1 cellular context compared by ENCODE assay signal in the genomic region with DNA sequence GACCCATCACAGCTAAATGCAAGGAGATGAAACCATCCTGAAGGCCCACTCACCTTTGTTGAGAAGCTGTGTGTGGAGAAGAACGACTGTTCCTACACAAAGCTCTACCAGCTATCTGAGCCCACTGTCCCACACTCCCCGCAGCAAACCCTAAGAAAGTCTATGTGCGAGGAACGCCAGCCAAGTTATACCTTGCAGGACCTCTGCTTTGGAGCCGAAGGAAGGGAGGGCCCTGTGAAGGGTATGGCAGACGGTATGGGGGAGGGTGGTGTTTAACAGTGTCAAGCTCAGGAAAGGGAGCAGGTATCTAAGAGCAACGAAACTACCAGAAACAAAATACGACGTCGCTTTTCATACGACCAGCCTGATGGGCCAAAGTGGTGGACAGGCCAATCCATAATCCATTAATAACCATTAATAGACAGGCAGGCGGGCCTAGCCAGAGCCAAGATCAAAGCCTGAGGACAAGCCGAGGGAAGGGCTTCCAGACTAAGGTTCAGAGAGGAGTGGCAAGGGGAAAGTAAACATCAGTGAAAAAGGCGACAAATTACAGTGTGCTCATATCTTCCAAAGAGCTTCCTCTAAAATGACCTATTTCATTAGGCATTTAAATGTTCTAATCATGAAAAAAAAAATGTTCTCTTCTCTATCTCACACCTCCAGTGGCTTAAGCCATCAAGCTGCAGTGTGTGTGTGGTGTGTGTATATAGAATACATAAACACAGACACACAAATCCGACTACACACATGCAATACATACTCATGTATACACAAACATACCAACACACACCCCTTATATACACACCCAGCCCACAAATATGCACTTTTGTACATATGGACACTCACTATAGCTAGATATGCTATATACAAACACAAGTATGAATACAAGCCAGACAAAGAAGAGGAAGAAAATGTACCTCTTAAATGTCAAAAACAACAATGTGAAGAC.
TF ChIP-seq lines count a peak whose summit lies in the region.

No MANE protein-coding gene starts in this region.

TF ChIP-seq in HepG2, 621 proteins besides CTCF, POLR2A, EP300 and RAD21 (continues in another document):
- TF ChIP-seq ARID4A (CRISPR knock-in tag; IDR thresholded peaks at IDR 0.05; ENCODE audit: borderline replicate concordance) (0 out of 2 replicates have a peak, but pooled peaks have one; percentile 57), ZNF101 (CRISPR knock-in tag; IDR thresholded peaks at IDR 0.05; ENCODE audit: borderline replicate concordance, low read depth) (no peak), ELF3 (CRISPR knock-in tag; IDR thresholded peaks at IDR 0.05) (peak; percentile 45; the same call in 1 of the 2 replicates), PLRG1 (conservative IDR thresholded peaks at IDR 0.05) (no peak), KDM5A (IDR thresholded peaks at IDR 0.05; ENCODE audit: borderline replicate concordance, low read length) (no peak), ZNF839 (CRISPR knock-in tag; IDR thresholded peaks at IDR 0.05; ENCODE audit: borderline replicate concordance) (no peak), SP5 (CRISPR knock-in tag; IDR thresholded peaks at IDR 0.05; ENCODE audit: borderline replicate concordance, low read depth) (peak; percentile 89), GATAD2A (CRISPR knock-in tag; IDR thresholded peaks at IDR 0.05) (peak; percentile 57; the same call in 1 of the 2 replicates), AHDC1 (CRISPR knock-in tag; IDR thresholded peaks at IDR 0.05; ENCODE audit: borderline replicate concordance) (peak; percentile 58; the same call in 1 of the 2 replicates), SPEN (CRISPR knock-in tag; IDR thresholded peaks at IDR 0.05; ENCODE audit: low read depth) (no peak), NR2F6 (IDR thresholded peaks at IDR 0.05) (peak; percentile 8; the same call in 1 of the 2 replicates), NR2F6 (CRISPR knock-in tag; IDR thresholded peaks at IDR 0.05) (peak; percentile 39), CREM (IDR thresholded peaks at IDR 0.05) (peak; percentile 59; the same call in 1 of the 2 replicates), CREM (CRISPR knock-in tag; IDR thresholded peaks at IDR 0.05) (no peak), RXRB (CRISPR knock-in tag; IDR thresholded peaks at IDR 0.05; ENCODE audit: borderline replicate concordance) (peak; percentile 55; the same call in 1 of the 2 replicates), RCOR2 (CRISPR knock-in tag; IDR thresholded peaks at IDR 0.05) (no peak), SALL1 (CRISPR knock-in tag; IDR thresholded peaks at IDR 0.05) (peak; percentile 75), ZNF607 (CRISPR knock-in tag; IDR thresholded peaks at IDR 0.05; ENCODE audit: borderline replicate concordance) (no peak), HOXA3 (CRISPR knock-in tag; IDR thresholded peaks at IDR 0.05) (peak; percentile 49; the same call in 1 of the 2 replicates), SOX5 (CRISPR knock-in tag; IDR thresholded peaks at IDR 0.05; ENCODE audit: borderline replicate concordance) (peak; percentile 29; the same call in 1 of the 2 replicates), FOXP1 (IDR thresholded peaks at IDR 0.05) (peak; percentile 57; the same call in 1 of the 2 replicates), FOXP1 (CRISPR knock-in tag; IDR thresholded peaks at IDR 0.05) (peak; percentile 55; the same call in 1 of the 2 replicates), FOXP4 (CRISPR knock-in tag; IDR thresholded peaks at IDR 0.05) (peak; percentile 82)
- TF ChIP-seq, protein P1, sequence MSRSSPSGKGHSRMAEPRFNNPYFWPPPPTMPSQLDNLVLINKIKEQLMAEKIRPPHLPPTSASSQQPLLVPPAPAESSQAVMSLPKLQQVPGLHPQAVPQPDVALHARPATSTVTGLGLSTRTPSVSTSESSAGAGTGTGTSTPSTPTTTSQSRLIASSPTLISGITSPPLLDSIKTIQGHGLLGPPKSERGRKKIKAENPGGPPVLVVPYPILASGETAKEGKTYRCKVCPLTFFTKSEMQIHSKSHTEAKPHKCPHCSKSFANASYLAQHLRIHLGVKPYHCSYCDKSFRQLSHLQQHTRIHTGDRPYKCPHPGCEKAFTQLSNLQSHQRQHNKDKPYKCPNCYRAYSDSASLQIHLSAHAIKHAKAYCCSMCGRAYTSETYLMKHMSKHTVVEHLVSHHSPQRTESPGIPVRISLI (CRISPR knock-in tag; IDR thresholded peaks at IDR 0.05; ENCODE audit: borderline replicate concordance), result peak; percentile 56; the same call in 1 of the 2 replicates
- TF ChIP-seq, protein P2, sequence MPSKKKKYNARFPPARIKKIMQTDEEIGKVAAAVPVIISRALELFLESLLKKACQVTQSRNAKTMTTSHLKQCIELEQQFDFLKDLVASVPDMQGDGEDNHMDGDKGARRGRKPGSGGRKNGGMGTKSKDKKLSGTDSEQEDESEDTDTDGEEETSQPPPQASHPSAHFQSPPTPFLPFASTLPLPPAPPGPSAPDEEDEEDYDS (CRISPR knock-in tag; IDR thresholded peaks at IDR 0.05), result peak; percentile 34; the same call in 1 of the 2 replicates
- TF ChIP-seq, protein P3, sequence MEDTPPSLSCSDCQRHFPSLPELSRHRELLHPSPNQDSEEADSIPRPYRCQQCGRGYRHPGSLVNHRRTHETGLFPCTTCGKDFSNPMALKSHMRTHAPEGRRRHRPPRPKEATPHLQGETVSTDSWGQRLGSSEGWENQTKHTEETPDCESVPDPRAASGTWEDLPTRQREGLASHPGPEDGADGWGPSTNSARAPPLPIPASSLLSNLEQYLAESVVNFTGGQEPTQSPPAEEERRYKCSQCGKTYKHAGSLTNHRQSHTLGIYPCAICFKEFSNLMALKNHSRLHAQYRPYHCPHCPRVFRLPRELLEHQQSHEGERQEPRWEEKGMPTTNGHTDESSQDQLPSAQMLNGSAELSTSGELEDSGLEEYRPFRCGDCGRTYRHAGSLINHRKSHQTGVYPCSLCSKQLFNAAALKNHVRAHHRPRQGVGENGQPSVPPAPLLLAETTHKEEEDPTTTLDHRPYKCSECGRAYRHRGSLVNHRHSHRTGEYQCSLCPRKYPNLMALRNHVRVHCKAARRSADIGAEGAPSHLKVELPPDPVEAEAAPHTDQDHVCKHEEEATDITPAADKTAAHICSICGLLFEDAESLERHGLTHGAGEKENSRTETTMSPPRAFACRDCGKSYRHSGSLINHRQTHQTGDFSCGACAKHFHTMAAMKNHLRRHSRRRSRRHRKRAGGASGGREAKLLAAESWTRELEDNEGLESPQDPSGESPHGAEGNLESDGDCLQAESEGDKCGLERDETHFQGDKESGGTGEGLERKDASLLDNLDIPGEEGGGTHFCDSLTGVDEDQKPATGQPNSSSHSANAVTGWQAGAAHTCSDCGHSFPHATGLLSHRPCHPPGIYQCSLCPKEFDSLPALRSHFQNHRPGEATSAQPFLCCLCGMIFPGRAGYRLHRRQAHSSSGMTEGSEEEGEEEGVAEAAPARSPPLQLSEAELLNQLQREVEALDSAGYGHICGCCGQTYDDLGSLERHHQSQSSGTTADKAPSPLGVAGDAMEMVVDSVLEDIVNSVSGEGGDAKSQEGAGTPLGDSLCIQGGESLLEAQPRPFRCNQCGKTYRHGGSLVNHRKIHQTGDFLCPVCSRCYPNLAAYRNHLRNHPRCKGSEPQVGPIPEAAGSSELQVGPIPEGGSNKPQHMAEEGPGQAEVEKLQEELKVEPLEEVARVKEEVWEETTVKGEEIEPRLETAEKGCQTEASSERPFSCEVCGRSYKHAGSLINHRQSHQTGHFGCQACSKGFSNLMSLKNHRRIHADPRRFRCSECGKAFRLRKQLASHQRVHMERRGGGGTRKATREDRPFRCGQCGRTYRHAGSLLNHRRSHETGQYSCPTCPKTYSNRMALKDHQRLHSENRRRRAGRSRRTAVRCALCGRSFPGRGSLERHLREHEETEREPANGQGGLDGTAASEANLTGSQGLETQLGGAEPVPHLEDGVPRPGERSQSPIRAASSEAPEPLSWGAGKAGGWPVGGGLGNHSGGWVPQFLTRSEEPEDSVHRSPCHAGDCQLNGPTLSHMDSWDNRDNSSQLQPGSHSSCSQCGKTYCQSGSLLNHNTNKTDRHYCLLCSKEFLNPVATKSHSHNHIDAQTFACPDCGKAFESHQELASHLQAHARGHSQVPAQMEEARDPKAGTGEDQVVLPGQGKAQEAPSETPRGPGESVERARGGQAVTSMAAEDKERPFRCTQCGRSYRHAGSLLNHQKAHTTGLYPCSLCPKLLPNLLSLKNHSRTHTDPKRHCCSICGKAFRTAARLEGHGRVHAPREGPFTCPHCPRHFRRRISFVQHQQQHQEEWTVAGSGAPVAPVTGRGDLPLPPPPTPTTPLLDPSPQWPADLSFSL (CRISPR knock-in tag; IDR thresholded peaks at IDR 0.05), result peak; percentile 92
- TF ChIP-seq, protein P4, sequence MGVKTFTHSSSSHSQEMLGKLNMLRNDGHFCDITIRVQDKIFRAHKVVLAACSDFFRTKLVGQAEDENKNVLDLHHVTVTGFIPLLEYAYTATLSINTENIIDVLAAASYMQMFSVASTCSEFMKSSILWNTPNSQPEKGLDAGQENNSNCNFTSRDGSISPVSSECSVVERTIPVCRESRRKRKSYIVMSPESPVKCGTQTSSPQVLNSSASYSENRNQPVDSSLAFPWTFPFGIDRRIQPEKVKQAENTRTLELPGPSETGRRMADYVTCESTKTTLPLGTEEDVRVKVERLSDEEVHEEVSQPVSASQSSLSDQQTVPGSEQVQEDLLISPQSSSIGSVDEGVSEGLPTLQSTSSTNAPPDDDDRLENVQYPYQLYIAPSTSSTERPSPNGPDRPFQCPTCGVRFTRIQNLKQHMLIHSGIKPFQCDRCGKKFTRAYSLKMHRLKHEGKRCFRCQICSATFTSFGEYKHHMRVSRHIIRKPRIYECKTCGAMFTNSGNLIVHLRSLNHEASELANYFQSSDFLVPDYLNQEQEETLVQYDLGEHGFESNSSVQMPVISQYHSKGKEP (CRISPR knock-in tag; IDR thresholded peaks at IDR 0.05), result no peak
